Comparison of ENCODE assay signal across 2 cellular contexts in the genomic region with DNA sequence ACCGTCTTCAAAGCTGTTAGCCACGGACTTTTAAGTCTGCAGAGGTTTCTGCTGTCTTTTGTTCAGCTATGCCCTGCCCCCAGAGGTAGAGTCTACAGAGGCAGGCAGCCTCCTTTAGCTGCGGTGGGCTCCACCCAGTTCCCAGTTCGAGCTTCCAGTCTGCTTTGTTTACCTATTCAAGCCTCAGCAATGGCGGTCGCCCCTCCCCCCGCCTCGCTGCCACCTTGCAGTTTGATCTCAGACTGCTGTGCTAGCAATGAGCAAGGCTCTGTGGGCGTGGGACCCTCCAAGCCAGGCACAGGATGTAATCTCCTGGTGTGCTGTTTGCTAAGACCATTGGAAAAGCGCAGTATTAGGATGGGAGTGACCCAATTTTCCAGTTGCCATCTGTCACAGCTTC. TPM values are rescaled to one million over a fixed set of nuclear protein-coding genes. Genes with fewer than 3 reads are reported as not detected.
"Had no signal": no experiment of that assay in that cellular context is flagged by ENCODE, and none has a peak within 500 bp of the region (broad histone marks: within the 10 kb centered on the region; RNA-seq: fewer than 3 reads in every experiment).

No MANE protein-coding gene starts in this region.

RNA-seq across cellular contexts. Expression of a gene that starts 49.7 kb away (rescaled TPM):
- total RNA-seq: HepG2 had no signal
- polyA plus RNA-seq: IgD-negative memory B cell had no signal
